ENCODE assay signal across 8 cellular contexts in the genomic region with DNA sequence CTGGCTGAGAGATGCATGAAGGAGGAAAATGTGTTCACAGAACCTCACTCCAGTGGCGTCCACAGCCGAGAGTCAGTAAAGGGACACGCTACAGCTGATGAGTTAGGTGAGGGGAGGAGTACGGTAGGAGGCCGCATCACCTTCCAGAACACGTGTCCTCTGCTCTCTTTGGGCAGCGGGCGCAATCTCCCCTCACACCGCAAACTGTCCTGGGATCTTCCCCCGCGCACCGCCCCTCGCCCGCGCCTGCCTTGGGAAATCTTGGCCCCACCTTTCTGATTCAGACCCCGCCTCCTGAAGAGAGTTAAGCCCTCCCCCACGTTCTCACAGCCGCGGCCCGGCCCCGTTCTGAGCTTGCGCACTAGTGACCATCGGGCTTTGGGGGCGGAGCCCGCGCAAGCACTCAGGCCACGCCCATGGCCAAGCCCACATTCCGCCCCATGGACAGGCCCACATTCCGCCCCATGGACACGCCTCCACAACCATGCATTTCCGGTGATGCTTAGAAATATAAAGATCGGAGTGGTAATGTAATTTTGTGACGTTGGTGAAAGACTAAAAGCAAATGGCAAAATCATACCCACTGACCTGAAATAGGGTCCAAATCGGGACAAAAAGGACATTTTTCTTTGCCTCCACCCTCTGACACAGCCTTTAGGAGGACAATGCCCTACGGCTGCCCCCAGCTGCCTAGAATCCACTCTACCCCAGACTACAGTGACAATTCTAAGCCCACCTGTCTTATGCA. TPM values are rescaled to one million over a fixed set of nuclear protein-coding genes. Genes with fewer than 3 reads are reported as not detected.
A peak's percentile ranks its signal among the peaks of the same experiment; 100 is the strongest.
DNase-seq lines count a peak whose midpoint lies in the region; ATAC-seq and TF ChIP-seq lines count a peak whose summit lies in the region.

No MANE protein-coding gene starts in this region.

- WGBS in hepatocyte (ENCODE audit: low lambda C conversion rate, missing lambda C conversion rate): 31% methylated on average over 35 of the region's 35 CpGs
- 0 to 27% methylated on average over 35 of the region's 35 CpGs for WGBS in aorta, 2 donors

- H4K20me1 ChIP-seq in hepatocyte (ENCODE audit: insufficient read depth, poor library complexity, severe bottlenecking): no peaks in the 10 kb centered on the region

- H3K79me2 ChIP-seq in hepatocyte: no peaks in the 10 kb centered on the region

- peak overlapping the region; percentile 78 for H3K4me2 ChIP-seq in hepatocyte

- in situ Hi-C loops in astrocyte of the spinal cord (cut with HindIII; ENCODE audit: low sequenced_read_pairs): no loop called here

- H3K9me2 ChIP-seq in hepatocyte (replicated peaks; ENCODE audit: insufficient read depth): no peaks in the 10 kb centered on the region

- H3K36me3 ChIP-seq in hepatocyte (replicated peaks; ENCODE audit: insufficient read depth, low read depth): no peaks in the 10 kb centered on the region
- no peaks in the 10 kb centered on the region for H3K36me3 ChIP-seq in aorta (ENCODE audit: control insufficient read depth in 1 of 2, insufficient read depth in 2 of 2, low read length in 1 of 2)

- H3K9me3 ChIP-seq in hepatocyte (ENCODE audit: low read depth) (no peaks in the 10 kb centered on the region), aorta (ENCODE audit: control insufficient read depth, low read length) (no peaks in the 10 kb centered on the region)

- H3K27me3 ChIP-seq in hepatocyte: no peaks in the 10 kb centered on the region
- H3K27me3 ChIP-seq in aorta (ENCODE audit: control insufficient read depth in 1 of 2, insufficient read depth in 2 of 2, low read length in 1 of 2): no peaks in the 10 kb centered on the region

- intact Hi-C loops in aorta (cut with DNase I): no loop called here

- H3K4me1 ChIP-seq in hepatocyte (ENCODE audit: insufficient read depth) (no peaks in the 10 kb centered on the region), aorta (ENCODE audit: control insufficient read depth in 1 of 2, insufficient read depth in 2 of 2, low read length in 2 of 2) (no peaks in the 10 kb centered on the region)

- ATAC-seq in GM18498 (IDR thresholded peaks at IDR 0.05; ENCODE audit: unreplicated experiment) (peak; percentile 95), HG02943 (IDR thresholded peaks at IDR 0.05; ENCODE audit: low read depth, unreplicated experiment) (peak; percentile 94), aorta (ENCODE audit: low FRiP score) (peak; percentile 96)

- peak; percentile 84 to 90 for DNase-seq in NCI-H1930 (lab: John Stamatoyannopoulos, UW)
- DNase-seq in T1000 (lab: John Stamatoyannopoulos, UW): peak; percentile 81
- DNase-seq in astrocyte of the spinal cord (ENCODE audit: low read depth, low spot score): peak; percentile 88
- peak; percentile 94 for DNase-seq in hepatocyte (ENCODE audit: low spot score)
- DNase-seq in renal cortical epithelial cell (ENCODE audit: low read depth): peak; percentile 69
- DNase-seq in aorta: peak; percentile 93 to 96

- H3K27ac ChIP-seq in hepatocyte (peak overlapping the region; percentile 81), aorta (ENCODE audit: low read depth in 1 of 2, low read length in 2 of 2) (peak overlapping the region in 1 of 2 donors; percentile 94)

- H3K4me3 ChIP-seq in astrocyte of the spinal cord (ENCODE audit: low read depth, low read length): peak overlapping the region; percentile 50
- no peak overlapping the region for H3K4me3 ChIP-seq in hepatocyte
- H3K4me3 ChIP-seq in aorta (ENCODE audit: low read length in 2 of 2): peak overlapping the region in 1 of 2 donors; percentile 64

- no peak for TF ChIP-seq CTCF in astrocyte of the spinal cord (IDR thresholded peaks at IDR 0.05; ENCODE audit: low read depth, low read length)
- no peak for TF ChIP-seq CTCF in hepatocyte (IDR thresholded peaks at IDR 0.05; ENCODE audit: poor library complexity)

- peak overlapping the region; percentile 41 for H2AFZ ChIP-seq in hepatocyte

RNA-seq across cellular contexts. Expression of gene SMIM10, which starts 13.3 kb away (rescaled TPM):
- total RNA-seq in hepatocyte (3.2 and 4.4 TPM in 2 replicates), renal cortical epithelial cell (0.99 TPM in 1 of 2 replicates, not detected in the other), aorta (10 to 100 TPM; 11.8 to 13.5 TPM)
- polyA plus RNA-seq in hepatocyte (2.6 and 3.4 TPM in 2 replicates), aorta (10 to 100 TPM; 31.9 to 85.4 TPM)

RNA-seq across cellular contexts. Expression of gene RTL8B, which starts 18.3 kb away (rescaled TPM):
- total RNA-seq in hepatocyte (9.4 and 11.9 TPM in 2 replicates), renal cortical epithelial cell (1.9 and 4.8 TPM in 2 replicates), aorta (10 to 100 TPM; 21.2 to 22.5 TPM)
- polyA plus RNA-seq in hepatocyte (25.9 and 28.3 TPM in 2 replicates), aorta (10 to 100 TPM; 14.3 to 20.3 TPM)

RNA-seq across cellular contexts. Expression of gene RTL8C, which starts 28.1 kb away (rescaled TPM):
- 65.9 and 84.2 TPM in 2 replicates for total RNA-seq in hepatocyte
- 375 and 384 TPM in 2 replicates for polyA plus RNA-seq in hepatocyte
- total RNA-seq in renal cortical epithelial cell: 16.3 and 41.6 TPM in 2 replicates
- 100 to 1,000 TPM; 127 to 132 TPM for total RNA-seq in aorta
- polyA plus RNA-seq in aorta: 100 to 1,000 TPM; 136 to 248 TPM

RNA-seq across cellular contexts. Expression of gene RTL8A, which starts 47.9 kb away (rescaled TPM):
- 17.7 and 30.2 TPM in 2 replicates for total RNA-seq in hepatocyte
- polyA plus RNA-seq in hepatocyte: 156 and 164 TPM in 2 replicates
- total RNA-seq in renal cortical epithelial cell: 3.6 and 5.0 TPM in 2 replicates
- total RNA-seq in aorta: 10 to 100 TPM; 42.1 to 42.6 TPM
- 100 to 1,000 TPM in 1 of 2 donors, 10 to 100 TPM in 1; 80.6 to 114 TPM for polyA plus RNA-seq in aorta
